8 cellular contexts compared by ENCODE assay signal in the genomic region with DNA sequence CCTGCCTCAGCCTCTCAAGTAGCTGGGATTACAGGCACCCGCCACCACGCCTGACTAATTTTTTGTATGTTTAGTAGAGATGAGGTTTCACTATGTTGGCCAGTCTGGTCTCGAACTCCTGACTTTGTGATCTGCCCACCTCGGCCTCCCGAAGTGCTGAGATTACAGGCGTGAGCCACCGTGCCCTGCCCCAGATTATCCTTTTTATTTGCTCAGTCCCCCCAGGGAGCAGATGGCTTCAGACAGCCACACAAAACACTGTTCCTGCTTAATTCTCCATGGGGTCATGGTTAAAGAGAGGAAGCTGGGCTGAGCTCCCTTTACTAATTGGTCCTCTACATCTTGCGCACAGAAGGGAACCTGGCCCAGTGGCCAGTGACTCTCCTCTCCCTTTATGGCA. TPM values are rescaled to one million over a fixed set of nuclear protein-coding genes. Genes with fewer than 3 reads are reported as not detected.
DNase-seq lines count a peak whose midpoint lies in the region; ATAC-seq and TF ChIP-seq lines count a peak whose summit lies in the region.
"Not testable (repeated sequence)": the region's sequence is repeated elsewhere in the genome, so short reads cannot be mapped to it uniquely, and the experiment has no call there.

No MANE protein-coding gene starts in this region.

- CTCF ChIA-PET in activated CD4-positive, alpha-beta T cell treated with anti-CD3 and anti-CD28 coated beads for 36 hours (lab: Charles Lee) = interaction anchor here (0.7 to 2.1 kb wide), 11 partner anchors 10 to 163 kb away, joined by 3 to 17 read pairs (median 4); a partner anchor contains a TSS

- not testable (repeated sequence) for TF ChIP-seq POLR2A in vagina (IDR thresholded peaks at IDR 0.05)

- H3K27ac ChIP-seq in brain microvascular endothelial cell; mesodermal cell (ENCODE audit: low read depth, low read length, severe bottlenecking); vagina: not testable (repeated sequence)
- peak overlapping the region; percentile 94 for H3K27ac ChIP-seq in psoas muscle

- H3K4me3 ChIP-seq in GM06990 (replicated peaks; ENCODE audit: low read depth, low read length) = peak overlapping the region; percentile 92
- H3K4me3 ChIP-seq in brain microvascular endothelial cell (ENCODE audit: low read depth, low read length) = peak overlapping the region; percentile 89
- H3K4me3 ChIP-seq in fibroblast of the aortic adventitia (ENCODE audit: low read depth, low read length) = peak overlapping the region; percentile 88
- H3K4me3 ChIP-seq in mesodermal cell (ENCODE audit: extremely low read depth, insufficient read depth, low read length, poor library complexity, severe bottlenecking) = peak overlapping the region; percentile 97
- H3K4me3 ChIP-seq in psoas muscle = peak overlapping the region; percentile 94
- peak overlapping the region; percentile 74 to 89 for H3K4me3 ChIP-seq in vagina

- peak overlapping the region; percentile 76 for H3K27ac Mint-ChIP-seq in activated CD4-positive, alpha-beta T cell treated with anti-CD3 and anti-CD28 coated beads for 36 hours

- peaks cover 32% of the 10 kb centered on the region for H3K4me1 ChIP-seq in mesodermal cell (ENCODE audit: control insufficient read depth, insufficient read depth, low read length, poor library complexity, severe bottlenecking)
- H3K4me1 ChIP-seq in psoas muscle = peaks cover 41% of the 10 kb centered on the region
- peaks cover 40% of the 10 kb centered on the region for H3K4me1 ChIP-seq in vagina

- POLR2A ChIA-PET in activated CD4-positive, alpha-beta T cell treated with anti-CD3 and anti-CD28 coated beads for 36 hours (lab: Charles Lee) = interaction anchor here (0.6 to 1.8 kb wide), 2 partner anchors 53 to 55 kb away, joined by 4 to 5 read pairs; a partner anchor contains a TSS

- H3K4me1 Mint-ChIP-seq in activated CD4-positive, alpha-beta T cell treated with anti-CD3 and anti-CD28 coated beads for 36 hours = peaks cover 45% of the 10 kb centered on the region

- not testable (repeated sequence) for ATAC-seq in activated CD4-positive, alpha-beta T cell treated with anti-CD3 and anti-CD28 coated beads for 36 hours; psoas muscle

- not testable (repeated sequence) for H3K27me3 ChIP-seq in GM06990 (replicated peaks; ENCODE audit: control insufficient read depth, insufficient read depth, low read length); brain microvascular endothelial cell (replicated peaks); psoas muscle (ENCODE audit: insufficient read depth in 3 of 3, low read length in 2 of 3); vagina

- H3K36me3 Mint-ChIP-seq in activated CD4-positive, alpha-beta T cell treated with anti-CD3 and anti-CD28 coated beads for 36 hours (ENCODE audit: low read depth) = peaks cover 34% of the 10 kb centered on the region

- 89 to 90% methylated on average over 6 to 7 of the region's 8 CpGs for WGBS in mesodermal cell (ENCODE audit: insufficient coverage in 2 of 2), 2 experiments
- WGBS in psoas muscle, 3 donors = 52 to 63% (median 53%) methylated on average over 8 of the region's 8 CpGs

- H3K9me3 ChIP-seq in mesodermal cell (ENCODE audit: control insufficient read depth, low read length); psoas muscle; vagina: not testable (repeated sequence)

- intact Hi-C loops in activated CD4-positive, alpha-beta T cell treated with anti-CD3 and anti-CD28 coated beads for 36 hours (cut with DNase I, micrococcal nuclease) = loop anchor here (1.0 kb wide), 3 partner anchors 56 to 95 kb away; a partner anchor contains a TSS
- intact Hi-C loops in psoas muscle (cut with DNase I) = loop anchor here in 1 of 2 donors (1.0 kb wide), 1 partner anchor 96 kb away; no protein-coding TSS in a partner anchor
- intact Hi-C loops in vagina (cut with DNase I) = not testable (repeated sequence)

- H3K27me3 Mint-ChIP-seq in activated CD4-positive, alpha-beta T cell treated with anti-CD3 and anti-CD28 coated beads for 36 hours = not testable (repeated sequence)

- DNase-seq in GM06990 (ENCODE audit: extremely low read depth, insufficient read length); activated CD4-positive, alpha-beta T cell treated with anti-CD3 and anti-CD28 coated beads for 36 hours; brain microvascular endothelial cell; fibroblast of the aortic adventitia (ENCODE audit: low read depth); psoas muscle; vagina (ENCODE audit: extremely low spot score in 2 of 2): not testable (repeated sequence)
- DNase-seq in NCI-H146 treated with DMSO at 0.1 percent for 48 hours (lab: John Stamatoyannopoulos, UW; ENCODE audit: unreplicated experiment) = peak; percentile 11

- peak overlapping the region; percentile 86 for H3K4me3 Mint-ChIP-seq in activated CD4-positive, alpha-beta T cell treated with anti-CD3 and anti-CD28 coated beads for 36 hours

- not testable (repeated sequence) for TF ChIP-seq CTCF in GM06990 (IDR thresholded peaks at IDR 0.05; ENCODE audit: insufficient read depth, low read length, poor library complexity, severe bottlenecking); brain microvascular endothelial cell (IDR thresholded peaks at IDR 0.05; ENCODE audit: low read depth, low read length, missing control alignments); fibroblast of the aortic adventitia (IDR thresholded peaks at IDR 0.05; ENCODE audit: insufficient read depth, low read length); psoas muscle (IDR thresholded peaks at IDR 0.05); vagina (IDR thresholded peaks at IDR 0.05)

- peaks cover 14% of the 10 kb centered on the region for H3K36me3 ChIP-seq in GM06990 (ENCODE audit: control insufficient read depth, insufficient read depth, low read length)
- H3K36me3 ChIP-seq in brain microvascular endothelial cell (replicated peaks) = peaks cover 28% of the 10 kb centered on the region
- peaks cover 39% of the 10 kb centered on the region for H3K36me3 ChIP-seq in mesodermal cell (ENCODE audit: control insufficient read depth, insufficient read depth, low read length)
- H3K36me3 ChIP-seq in psoas muscle (ENCODE audit: insufficient read depth in 1 of 2, low read depth in 1 of 2) = peaks cover 10 to 30% of the 10 kb centered on the region in 2 donors
- peaks cover 0 to 17% of the 10 kb centered on the region in 2 donors for H3K36me3 ChIP-seq in vagina

- H3K9me3 Mint-ChIP-seq in activated CD4-positive, alpha-beta T cell treated with anti-CD3 and anti-CD28 coated beads for 36 hours (ENCODE audit: low read depth) = not testable (repeated sequence)

- in situ Hi-C loops in brain microvascular endothelial cell (cut with HindIII; ENCODE audit: low pct_ligation_motif_present, low sequenced_read_pairs) = not testable (repeated sequence)

RNA-seq across cellular contexts. Expression of a gene that starts 1.0 kb away (rescaled TPM):
- total RNA-seq in activated CD4-positive, alpha-beta T cell treated with anti-CD3 and anti-CD28 coated beads for 36 hours = 10 to 100 TPM; 16.3 to 17.2 TPM
- total RNA-seq in fibroblast of the aortic adventitia (ENCODE audit: low replicate concordance) = 17.1 and 27.1 TPM in 2 replicates
- polyA plus RNA-seq in mesodermal cell (2013, experiment 1 of 2) = 53.9 TPM
- 46.3 TPM for polyA plus RNA-seq in mesodermal cell (2013, experiment 2 of 2)
- 10 to 100 TPM; 35.0 to 46.8 (median 39.4) TPM for total RNA-seq in psoas muscle
- 10 to 100 TPM; 41.5 to 81.1 (median 43.1) TPM for polyA plus RNA-seq in psoas muscle
- 28.7 TPM for total RNA-seq in vagina

RNA-seq across cellular contexts. Expression of a gene that starts 3.6 kb away (rescaled TPM):
- total RNA-seq in activated CD4-positive, alpha-beta T cell treated with anti-CD3 and anti-CD28 coated beads for 36 hours = 10 to 100 TPM; 86.6 to 94.8 TPM
- 58.0 and 131 TPM in 2 replicates for total RNA-seq in fibroblast of the aortic adventitia (ENCODE audit: low replicate concordance)
- polyA plus RNA-seq in mesodermal cell (2013, experiment 1 of 2) = 73.8 TPM
- 81.4 TPM for polyA plus RNA-seq in mesodermal cell (2013, experiment 2 of 2)
- total RNA-seq in psoas muscle = 100 to 1,000 TPM in 1 of 4 donors, 10 to 100 TPM in 3; 66.3 to 102 (median 76.9) TPM
- polyA plus RNA-seq in psoas muscle = 100 to 1,000 TPM in 1 of 3 donors, 10 to 100 TPM in 2; 85.4 to 142 (median 93.3) TPM
- total RNA-seq in vagina = 60.2 TPM

RNA-seq across cellular contexts. Expression of a gene that starts 29.6 kb away (rescaled TPM):
- total RNA-seq in activated CD4-positive, alpha-beta T cell treated with anti-CD3 and anti-CD28 coated beads for 36 hours = under 1 TPM; 0.19 to 0.32 TPM
- total RNA-seq in fibroblast of the aortic adventitia (ENCODE audit: low replicate concordance) (0.09 and 0.49 TPM in 2 replicates), psoas muscle (1 to 10 TPM in 2 of 4 donors, under 1 TPM in 2; 0.56 to 1.2 (median 0.82) TPM), vagina (0.49 TPM)
- 1.3 TPM for polyA plus RNA-seq in mesodermal cell (2013, experiment 1 of 2)
- polyA plus RNA-seq in mesodermal cell (2013, experiment 2 of 2) = 1.2 TPM
- polyA plus RNA-seq in psoas muscle = under 1 TPM; 0.08 to 0.22 (median 0.12) TPM

RNA-seq across cellular contexts. Expression of a gene that starts 54.2 kb away (rescaled TPM):
- 10 to 100 TPM; 55.1 to 77.0 TPM for total RNA-seq in activated CD4-positive, alpha-beta T cell treated with anti-CD3 and anti-CD28 coated beads for 36 hours
- total RNA-seq in fibroblast of the aortic adventitia (ENCODE audit: low replicate concordance) (64.3 and 84.2 TPM in 2 replicates), psoas muscle (10 to 100 TPM; 21.0 to 26.8 (median 22.9) TPM), vagina (54.0 TPM)
- polyA plus RNA-seq in mesodermal cell (2013, experiment 1 of 2) = 57.5 TPM
- polyA plus RNA-seq in mesodermal cell (2013, experiment 2 of 2) = 48.9 TPM
- polyA plus RNA-seq in psoas muscle = 10 to 100 TPM; 17.6 to 22.6 (median 21.2) TPM
